In the genomic region with DNA sequence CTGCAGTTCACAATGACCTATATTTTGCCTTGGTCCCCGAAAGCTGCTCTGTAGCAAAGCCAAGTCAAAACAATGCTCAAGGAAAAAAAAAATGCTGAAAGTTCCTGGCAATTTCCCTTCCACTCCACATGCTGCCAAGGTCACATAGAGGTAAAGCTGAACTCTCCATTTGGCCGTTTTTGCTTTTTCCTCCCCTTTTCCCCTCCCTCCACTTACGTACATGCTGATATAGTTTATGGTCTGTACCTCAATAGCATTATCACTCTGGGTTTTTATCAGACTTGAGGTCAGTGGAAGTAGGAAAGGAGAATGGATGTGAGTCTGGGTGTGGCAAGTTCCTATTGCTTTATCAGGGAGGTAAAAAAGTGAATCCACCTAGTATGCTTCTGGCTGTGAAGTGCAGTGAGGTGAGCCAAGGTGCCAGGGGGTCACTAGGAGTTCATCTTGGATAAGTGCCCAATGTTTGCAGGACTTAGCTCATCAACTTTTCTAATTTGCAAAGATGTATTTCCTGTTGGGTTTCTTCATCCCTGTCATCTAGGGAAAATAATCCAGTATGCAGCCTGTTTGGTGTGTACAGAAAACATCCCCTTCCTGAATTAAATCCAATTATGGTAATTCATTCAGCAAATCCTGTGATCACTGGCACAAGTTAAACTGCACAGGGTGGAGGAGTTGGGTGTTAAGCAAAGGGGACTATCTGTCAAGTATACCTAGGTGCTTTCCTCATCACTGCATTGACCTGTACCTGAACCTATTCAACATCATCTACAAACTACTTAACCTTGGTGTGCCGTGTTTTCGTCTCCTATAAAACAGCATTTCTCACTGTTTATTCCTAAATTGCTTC, we compare ENCODE assay signal across 1 cellular context.
TF ChIP-seq lines count a peak whose summit lies in the region.

No MANE protein-coding gene starts in this region.

TF ChIP-seq in GM23338, 12 proteins besides CTCF, POLR2A, EP300 and RAD21:
- TF ChIP-seq EZH2phosphoT487 (IDR thresholded peaks at IDR 0.05; ENCODE audit: unreplicated experiment) (no peak), NANOG (IDR thresholded peaks at IDR 0.05; ENCODE audit: borderline replicate concordance) (no peak), ZNF114 (CRISPR knock-in tag; IDR thresholded peaks at IDR 0.05) (no peak), POLR2AphosphoS5 (IDR thresholded peaks at IDR 0.05; ENCODE audit: low read depth) (no peak), ZNF331 (CRISPR knock-in tag; IDR thresholded peaks at IDR 0.05; ENCODE audit: low read depth) (no peak), CREB1 (CRISPR knock-in tag; IDR thresholded peaks at IDR 0.05; ENCODE audit: low read depth) (no peak)
- TF ChIP-seq, protein P1, sequence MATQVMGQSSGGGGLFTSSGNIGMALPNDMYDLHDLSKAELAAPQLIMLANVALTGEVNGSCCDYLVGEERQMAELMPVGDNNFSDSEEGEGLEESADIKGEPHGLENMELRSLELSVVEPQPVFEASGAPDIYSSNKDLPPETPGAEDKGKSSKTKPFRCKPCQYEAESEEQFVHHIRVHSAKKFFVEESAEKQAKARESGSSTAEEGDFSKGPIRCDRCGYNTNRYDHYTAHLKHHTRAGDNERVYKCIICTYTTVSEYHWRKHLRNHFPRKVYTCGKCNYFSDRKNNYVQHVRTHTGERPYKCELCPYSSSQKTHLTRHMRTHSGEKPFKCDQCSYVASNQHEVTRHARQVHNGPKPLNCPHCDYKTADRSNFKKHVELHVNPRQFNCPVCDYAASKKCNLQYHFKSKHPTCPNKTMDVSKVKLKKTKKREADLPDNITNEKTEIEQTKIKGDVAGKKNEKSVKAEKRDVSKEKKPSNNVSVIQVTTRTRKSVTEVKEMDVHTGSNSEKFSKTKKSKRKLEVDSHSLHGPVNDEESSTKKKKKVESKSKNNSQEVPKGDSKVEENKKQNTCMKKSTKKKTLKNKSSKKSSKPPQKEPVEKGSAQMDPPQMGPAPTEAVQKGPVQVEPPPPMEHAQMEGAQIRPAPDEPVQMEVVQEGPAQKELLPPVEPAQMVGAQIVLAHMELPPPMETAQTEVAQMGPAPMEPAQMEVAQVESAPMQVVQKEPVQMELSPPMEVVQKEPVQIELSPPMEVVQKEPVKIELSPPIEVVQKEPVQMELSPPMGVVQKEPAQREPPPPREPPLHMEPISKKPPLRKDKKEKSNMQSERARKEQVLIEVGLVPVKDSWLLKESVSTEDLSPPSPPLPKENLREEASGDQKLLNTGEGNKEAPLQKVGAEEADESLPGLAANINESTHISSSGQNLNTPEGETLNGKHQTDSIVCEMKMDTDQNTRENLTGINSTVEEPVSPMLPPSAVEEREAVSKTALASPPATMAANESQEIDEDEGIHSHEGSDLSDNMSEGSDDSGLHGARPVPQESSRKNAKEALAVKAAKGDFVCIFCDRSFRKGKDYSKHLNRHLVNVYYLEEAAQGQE (IDR thresholded peaks at IDR 0.05; ENCODE audit: unreplicated experiment), result no peak
- TF ChIP-seq, protein P2, sequence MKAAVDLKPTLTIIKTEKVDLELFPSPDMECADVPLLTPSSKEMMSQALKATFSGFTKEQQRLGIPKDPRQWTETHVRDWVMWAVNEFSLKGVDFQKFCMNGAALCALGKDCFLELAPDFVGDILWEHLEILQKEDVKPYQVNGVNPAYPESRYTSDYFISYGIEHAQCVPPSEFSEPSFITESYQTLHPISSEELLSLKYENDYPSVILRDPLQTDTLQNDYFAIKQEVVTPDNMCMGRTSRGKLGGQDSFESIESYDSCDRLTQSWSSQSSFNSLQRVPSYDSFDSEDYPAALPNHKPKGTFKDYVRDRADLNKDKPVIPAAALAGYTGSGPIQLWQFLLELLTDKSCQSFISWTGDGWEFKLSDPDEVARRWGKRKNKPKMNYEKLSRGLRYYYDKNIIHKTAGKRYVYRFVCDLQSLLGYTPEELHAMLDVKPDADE (IDR thresholded peaks at IDR 0.05), result no peak
TF ChIP-seq in GM23338: peak in this region for 0.
